In the genomic region with DNA sequence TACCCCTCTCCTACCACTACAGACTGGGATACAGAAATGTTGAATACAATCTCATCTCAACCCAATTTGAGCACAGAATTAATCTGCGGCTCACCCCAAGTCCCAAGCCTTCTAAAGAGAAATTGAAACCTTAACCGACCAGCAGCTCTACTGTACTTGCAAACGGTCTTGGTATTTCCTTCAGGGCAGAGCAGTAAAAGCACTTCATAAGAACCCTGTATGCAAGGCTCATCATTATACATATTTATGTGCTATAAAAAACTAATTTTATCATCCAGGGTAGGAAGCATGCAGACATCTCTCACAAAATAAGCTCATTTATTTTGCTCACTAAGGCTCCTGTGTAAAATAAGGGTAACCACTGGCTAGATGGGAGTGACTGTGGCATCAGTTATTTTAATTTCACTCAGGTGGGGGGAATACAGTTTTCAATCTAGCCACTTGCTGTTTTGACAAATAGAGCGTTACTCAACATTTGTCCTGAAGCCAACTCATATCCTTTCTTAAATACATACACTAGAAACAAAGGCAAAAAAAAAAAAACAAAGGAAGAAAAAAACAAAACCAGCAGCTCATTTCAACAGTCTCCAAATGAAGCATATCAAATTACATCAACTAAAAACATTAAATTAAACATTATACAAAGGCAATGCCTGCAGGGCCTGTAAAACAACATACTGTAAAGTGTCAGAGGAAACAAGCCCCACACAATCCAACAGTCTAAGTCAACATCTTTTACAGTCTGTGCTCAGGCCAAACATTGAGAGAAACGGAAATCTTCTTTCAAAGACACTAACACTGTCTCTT, we compare ENCODE assay signal across 8 cellular contexts.
DNase-seq lines count a peak whose midpoint lies in the region; ATAC-seq and FAIRE-seq lines count a peak whose summit lies in the region.
"Had no signal": no experiment of that assay in that cellular context is flagged by ENCODE, and none has a peak within 500 bp of the region (broad histone marks: within the 10 kb centered on the region; RNA-seq: fewer than 3 reads in every experiment).

No MANE protein-coding gene starts in this region.

- peak overlapping the region; percentile 66 for H3K4me3 ChIP-seq in endocrine pancreas (ENCODE audit: control insufficient read depth, insufficient read depth, low read length)

- H3K36me3 ChIP-seq in endocrine pancreas (ENCODE audit: control insufficient read depth, insufficient read depth, low read length), result no peaks in the 10 kb centered on the region

- peaks cover 12% of the 10 kb centered on the region for H3K4me1 ChIP-seq in endocrine pancreas (ENCODE audit: control insufficient read depth, insufficient read depth, low read length)

- H3K9me3 ChIP-seq in endocrine pancreas (ENCODE audit: control insufficient read depth, low read length), result no peaks in the 10 kb centered on the region

- DNase-seq in HPDE6-E6E7 (ENCODE audit: extremely low spot score) (peak; percentile 25), NCI-H345 (lab: John Stamatoyannopoulos, UW) (peak; percentile 71), renal cortical epithelial cell (ENCODE audit: low read depth) (peak; percentile 86), DMS 273 treated with DMSO at 0.1 percent for 48 hours (lab: John Stamatoyannopoulos, UW) (no peak), RCC 7860 (ENCODE audit: low spot score) (no peak)
- DNase-seq: activated B cell treated with CpG ODN at 0.5 μM for 24 hours had no signal

- ATAC-seq in HG02981 (IDR thresholded peaks at IDR 0.05; ENCODE audit: unreplicated experiment), result no peak

- H3K9ac ChIP-seq in endocrine pancreas (ENCODE audit: control insufficient read depth, insufficient read depth, low read length), result no peak overlapping the region

- FAIRE-seq in RCC 7860 (lab: Jason Lieb, UNC), result no peak

- no peaks in the 10 kb centered on the region for H3K27me3 ChIP-seq in endocrine pancreas (ENCODE audit: control insufficient read depth, insufficient read depth, low read length)

Comparison
In these comparisons a context has a peak if more than half of its experiments do, and no peak if none do; other contexts are left out.
1. DNase-seq: peak in HPDE6-E6E7 (single experiment), NCI-H345 (single experiment) and renal cortical epithelial cell (single experiment); none in DMS 273 treated with DMSO at 0.1 percent for 48 hours (single experiment) and RCC 7860 (single experiment).